1 cellular context compared by ENCODE assay signal in the genomic region with DNA sequence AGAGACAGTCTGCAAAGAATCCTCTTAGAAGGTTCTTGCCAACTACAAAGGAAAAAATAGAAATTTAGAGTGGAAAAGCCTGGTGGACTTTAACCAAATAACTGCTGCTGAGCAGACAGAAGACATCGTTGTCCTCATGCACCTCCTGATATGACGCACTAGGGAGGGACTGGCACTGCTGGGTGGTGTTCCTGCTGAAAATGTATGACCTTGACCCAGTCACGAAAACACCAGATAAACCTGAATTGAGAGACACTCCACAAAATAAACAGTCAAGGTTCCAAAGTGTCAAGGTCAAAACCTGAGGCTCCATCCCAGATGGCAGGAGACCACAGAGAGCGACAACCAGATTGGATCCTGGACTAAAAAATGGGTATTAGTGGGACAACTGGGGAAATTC.
A peak's percentile ranks its signal among the peaks of the same experiment; 100 is the strongest.
TF ChIP-seq lines count a peak whose summit lies in the region.

No MANE protein-coding gene starts in this region.

TF ChIP-seq in HepG2, 621 proteins besides CTCF, POLR2A, EP300 and RAD21 (continued from another document and continues in another):
- peak; percentile 92 for TF ChIP-seq ZBTB34 (CRISPR knock-in tag; IDR thresholded peaks at IDR 0.05)
- peak; percentile 99; the same call in 1 of the 2 replicates for TF ChIP-seq NCOR1 (IDR thresholded peaks at IDR 0.05; ENCODE audit: borderline replicate concordance, low read length)
- peak; percentile 45; the same call in 1 of the 2 replicates for TF ChIP-seq ATF7-NPFF (CRISPR knock-in tag; IDR thresholded peaks at IDR 0.05; ENCODE audit: low read depth)
- TF ChIP-seq PHF5A (CRISPR knock-in tag; IDR thresholded peaks at IDR 0.05; ENCODE audit: low read depth, unreplicated experiment) = peak; percentile 36
- TF ChIP-seq PAXIP1 (CRISPR knock-in tag; conservative IDR thresholded peaks at IDR 0.05) = peak; percentile 93
- no peak for TF ChIP-seq ZBTB7A (CRISPR knock-in tag; IDR thresholded peaks at IDR 0.05)
- TF ChIP-seq, protein P1, sequence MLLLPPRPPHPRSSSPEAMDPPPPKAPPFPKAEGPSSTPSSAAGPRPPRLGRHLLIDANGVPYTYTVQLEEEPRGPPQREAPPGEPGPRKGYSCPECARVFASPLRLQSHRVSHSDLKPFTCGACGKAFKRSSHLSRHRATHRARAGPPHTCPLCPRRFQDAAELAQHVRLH (CRISPR knock-in tag; IDR thresholded peaks at IDR 0.05; ENCODE audit: borderline replicate concordance, low read depth) = peak; percentile 54; the same call in 1 of the 2 replicates
- no peak for TF ChIP-seq GTF3A (CRISPR knock-in tag; conservative IDR thresholded peaks at IDR 0.05)
- 0 out of 2 replicates have a peak, but pooled peaks have one; percentile 65 for TF ChIP-seq ZNF543 (CRISPR knock-in tag; IDR thresholded peaks at IDR 0.05)
- TF ChIP-seq MEIS1 (CRISPR knock-in tag; IDR thresholded peaks at IDR 0.05; ENCODE audit: borderline replicate concordance) = peak; percentile 70; the same call in 1 of the 2 replicates
- peak; percentile 38; the same call in 1 of the 2 replicates for TF ChIP-seq MAZ (IDR thresholded peaks at IDR 0.05; ENCODE audit: borderline replicate concordance, low read depth, low read length)
- no peak for TF ChIP-seq MAZ (CRISPR knock-in tag; IDR thresholded peaks at IDR 0.05; ENCODE audit: low read depth)
- peak; percentile 30; the same call in 1 of the 2 replicates for TF ChIP-seq ZNF350 (CRISPR knock-in tag; IDR thresholded peaks at IDR 0.05; ENCODE audit: borderline replicate concordance, low read depth)
- TF ChIP-seq ZNF644 (CRISPR knock-in tag; IDR thresholded peaks at IDR 0.05; ENCODE audit: low read depth) = peak; percentile 61; the same call in 1 of the 2 replicates
- TF ChIP-seq MYC (CRISPR knock-in tag; IDR thresholded peaks at IDR 0.05; ENCODE audit: borderline replicate concordance) = peak; percentile 48; the same call in 1 of the 2 replicates
- TF ChIP-seq ZHX2 (IDR thresholded peaks at IDR 0.05; ENCODE audit: low read depth) = peak; percentile 53; the same call in 1 of the 2 replicates
- no peak for TF ChIP-seq ZHX2 (CRISPR knock-in tag; IDR thresholded peaks at IDR 0.05; ENCODE audit: borderline replicate concordance)
- TF ChIP-seq ZNF124 (CRISPR knock-in tag; IDR thresholded peaks at IDR 0.05) = peak; percentile 66
- 0 out of 2 replicates have a peak, but pooled peaks have one; percentile 34 for TF ChIP-seq ZFX (CRISPR knock-in tag; IDR thresholded peaks at IDR 0.05; ENCODE audit: low read depth)
- TF ChIP-seq, protein P2, sequence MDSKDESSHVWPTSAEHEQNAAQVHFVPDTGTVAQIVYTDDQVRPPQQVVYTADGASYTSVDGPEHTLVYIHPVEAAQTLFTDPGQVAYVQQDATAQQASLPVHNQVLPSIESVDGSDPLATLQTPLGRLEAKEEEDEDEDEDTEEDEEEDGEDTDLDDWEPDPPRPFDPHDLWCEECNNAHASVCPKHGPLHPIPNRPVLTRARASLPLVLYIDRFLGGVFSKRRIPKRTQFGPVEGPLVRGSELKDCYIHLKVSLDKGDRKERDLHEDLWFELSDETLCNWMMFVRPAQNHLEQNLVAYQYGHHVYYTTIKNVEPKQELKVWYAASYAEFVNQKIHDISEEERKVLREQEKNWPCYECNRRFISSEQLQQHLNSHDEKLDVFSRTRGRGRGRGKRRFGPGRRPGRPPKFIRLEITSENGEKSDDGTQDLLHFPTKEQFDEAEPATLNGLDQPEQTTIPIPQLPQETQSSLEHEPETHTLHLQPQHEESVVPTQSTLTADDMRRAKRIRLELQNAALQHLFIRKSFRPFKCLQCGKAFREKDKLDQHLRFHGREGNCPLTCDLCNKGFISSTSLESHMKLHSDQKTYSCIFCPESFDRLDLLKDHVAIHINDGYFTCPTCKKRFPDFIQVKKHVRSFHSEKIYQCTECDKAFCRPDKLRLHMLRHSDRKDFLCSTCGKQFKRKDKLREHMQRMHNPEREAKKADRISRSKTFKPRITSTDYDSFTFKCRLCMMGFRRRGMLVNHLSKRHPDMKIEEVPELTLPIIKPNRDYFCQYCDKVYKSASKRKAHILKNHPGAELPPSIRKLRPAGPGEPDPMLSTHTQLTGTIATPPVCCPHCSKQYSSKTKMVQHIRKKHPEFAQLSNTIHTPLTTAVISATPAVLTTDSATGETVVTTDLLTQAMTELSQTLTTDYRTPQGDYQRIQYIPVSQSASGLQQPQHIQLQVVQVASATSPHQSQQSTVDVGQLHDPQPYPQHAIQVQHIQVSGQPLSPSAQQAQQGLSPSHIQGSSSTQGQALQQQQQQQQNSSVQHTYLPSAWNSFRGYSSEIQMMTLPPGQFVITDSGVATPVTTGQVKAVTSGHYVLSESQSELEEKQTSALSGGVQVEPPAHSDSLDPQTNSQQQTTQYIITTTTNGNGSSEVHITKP (CRISPR knock-in tag; IDR thresholded peaks at IDR 0.05; ENCODE audit: low read depth) = 0 out of 2 replicates have a peak, but pooled peaks have one; percentile 42
- TF ChIP-seq RFXAP (CRISPR knock-in tag; IDR thresholded peaks at IDR 0.05; ENCODE audit: borderline replicate concordance) = peak; percentile 64; the same call in 1 of the 2 replicates
- peak; percentile 89 for TF ChIP-seq PHF21A (CRISPR knock-in tag; IDR thresholded peaks at IDR 0.05)
- no peak for TF ChIP-seq LCORL (IDR thresholded peaks at IDR 0.05)
- TF ChIP-seq LCORL (CRISPR knock-in tag; IDR thresholded peaks at IDR 0.05) = peak; percentile 88
- TF ChIP-seq MIER2 (CRISPR knock-in tag; IDR thresholded peaks at IDR 0.05) = no peak
- TF ChIP-seq ZNF512B (CRISPR knock-in tag; IDR thresholded peaks at IDR 0.05; ENCODE audit: borderline replicate concordance) = no peak
- no peak for TF ChIP-seq NFE2L1 (CRISPR knock-in tag; IDR thresholded peaks at IDR 0.05; ENCODE audit: borderline replicate concordance)
- peak; percentile 92; the same call in 1 of the 2 replicates for TF ChIP-seq MIER3 (CRISPR knock-in tag; IDR thresholded peaks at IDR 0.05; ENCODE audit: borderline replicate concordance)
- peak; percentile 90 for TF ChIP-seq HDAC1 (CRISPR knock-in tag; IDR thresholded peaks at IDR 0.05)
- TF ChIP-seq HNRNPL (IDR thresholded peaks at IDR 0.05; ENCODE audit: low read depth, low read length) = 0 out of 2 replicates have a peak, but pooled peaks have one; percentile 23
- TF ChIP-seq REPIN1 (CRISPR knock-in tag; IDR thresholded peaks at IDR 0.05; ENCODE audit: borderline replicate concordance, low read depth) = peak; percentile 60; the same call in 1 of the 2 replicates
- peak; percentile 51 for TF ChIP-seq FOXK2 (IDR thresholded peaks at IDR 0.05)
- TF ChIP-seq THAP11 (CRISPR knock-in tag; IDR thresholded peaks at IDR 0.05) = peak; percentile 72
- peak; percentile 99 for TF ChIP-seq RXRB (CRISPR knock-in tag; IDR thresholded peaks at IDR 0.05; ENCODE audit: borderline replicate concordance)
- TF ChIP-seq ZNF331 (CRISPR knock-in tag; IDR thresholded peaks at IDR 0.05) = peak; percentile 84
- TF ChIP-seq RCOR2 (CRISPR knock-in tag; IDR thresholded peaks at IDR 0.05) = peak; percentile 90
- peak; percentile 75; the same call in 1 of the 2 replicates for TF ChIP-seq ATF2 (CRISPR knock-in tag; IDR thresholded peaks at IDR 0.05)
- peak; percentile 64; the same call in 1 of the 2 replicates for TF ChIP-seq ZSCAN9 (CRISPR knock-in tag; IDR thresholded peaks at IDR 0.05; ENCODE audit: borderline replicate concordance)
- TF ChIP-seq MIXL1 (CRISPR knock-in tag; IDR thresholded peaks at IDR 0.05) = peak; percentile 77; the same call in 1 of the 2 replicates
- peak; percentile 90 for TF ChIP-seq HOXA3 (CRISPR knock-in tag; IDR thresholded peaks at IDR 0.05)
- peak; percentile 93 for TF ChIP-seq NR2F2 (IDR thresholded peaks at IDR 0.05; ENCODE audit: borderline replicate concordance, low read depth)
